In the genomic region with DNA sequence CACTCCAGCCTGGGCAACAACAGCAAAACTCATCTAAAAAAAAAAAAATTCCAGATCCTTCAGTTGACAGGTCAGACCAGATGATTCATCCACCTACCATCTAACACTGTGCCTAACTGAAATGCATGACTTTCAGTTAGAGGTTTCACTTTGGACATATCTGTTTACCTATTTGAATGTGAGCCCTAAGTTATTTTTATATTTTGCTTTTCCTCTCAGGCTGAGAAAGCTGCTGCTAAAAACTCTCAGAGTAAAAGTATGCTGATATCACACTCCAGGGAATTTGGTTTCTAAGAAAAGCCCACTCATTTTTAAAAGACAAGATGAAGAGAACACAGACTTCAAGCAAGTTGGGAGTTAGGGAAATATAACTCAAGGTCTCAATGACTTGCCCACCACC, we compare ENCODE assay signal across 7 cellular contexts.
DNase-seq lines count a peak whose midpoint lies in the region; ATAC-seq, FAIRE-seq and TF ChIP-seq lines count a peak whose summit lies in the region.

No MANE protein-coding gene starts in this region.

- peaks cover 30% of the 10 kb centered on the region for H3K36me3 Mint-ChIP-seq in activated CD4-positive, alpha-beta memory T cell treated with anti-CD3 and anti-CD28 coated beads for 36 hours

- ATAC-seq in GM18907 (IDR thresholded peaks at IDR 0.05; ENCODE audit: unreplicated experiment) (peak; percentile 81), HG02840 (IDR thresholded peaks at IDR 0.05; ENCODE audit: low FRiP score, unreplicated experiment) (peak; percentile 91), right lobe of liver (peak in 3 of 4 donors; percentile 27 to 86 (median 30))

- H3K4me3 ChIP-seq in right lobe of liver = no peak overlapping the region

- CTCF ChIA-PET in activated CD4-positive, alpha-beta memory T cell treated with anti-CD3 and anti-CD28 coated beads for 36 hours (lab: Charles Lee) = no interaction called here

- peaks cover 40% of the 10 kb centered on the region for H3K4me1 Mint-ChIP-seq in activated CD4-positive, alpha-beta memory T cell treated with anti-CD3 and anti-CD28 coated beads for 36 hours (ENCODE audit: low read depth)

- no peak for TF ChIP-seq CTCF in right lobe of liver (IDR thresholded peaks at IDR 0.05)

- TF ChIP-seq POLR2A in right lobe of liver (IDR thresholded peaks at IDR 0.05) = no peak

- H3K4me3 Mint-ChIP-seq in activated CD4-positive, alpha-beta memory T cell treated with anti-CD3 and anti-CD28 coated beads for 36 hours = no peak overlapping the region

- no peaks in the 10 kb centered on the region for H3K27me3 ChIP-seq in right lobe of liver

- peak overlapping the region in 1 of 3 donors; percentile 74 for H3K27ac ChIP-seq in right lobe of liver

- POLR2A ChIA-PET in activated CD4-positive, alpha-beta memory T cell treated with anti-CD3 and anti-CD28 coated beads for 36 hours (lab: Charles Lee) = no interaction called here

- H3K27ac Mint-ChIP-seq in activated CD4-positive, alpha-beta memory T cell treated with anti-CD3 and anti-CD28 coated beads for 36 hours = peak overlapping the region; percentile 57

- intact Hi-C loops in activated CD4-positive, alpha-beta memory T cell treated with anti-CD3 and anti-CD28 coated beads for 36 hours (cut with micrococcal nuclease) = loop anchor here (1.0 to 2.0 kb wide), 3 partner anchors 11 to 101 kb away; no protein-coding TSS in a partner anchor
- intact Hi-C loops in right lobe of liver (cut with DNase I) = no loop called here

- H3K4me1 ChIP-seq in right lobe of liver = no peaks in the 10 kb centered on the region

- DNase-seq in activated CD4-positive, alpha-beta memory T cell treated with anti-CD3 and anti-CD28 coated beads for 36 hours = no peak
- DNase-seq in right lobe of liver (no peak), NCI-H187 (lab: John Stamatoyannopoulos, UW) (no peak), COR-L47 (lab: John Stamatoyannopoulos, UW) (no peak), frontal cortex (ENCODE audit: low spot score in 2 of 2) (no peak)

- no peaks in the 10 kb centered on the region for H3K27me3 Mint-ChIP-seq in activated CD4-positive, alpha-beta memory T cell treated with anti-CD3 and anti-CD28 coated beads for 36 hours

- H3K9me3 ChIP-seq in right lobe of liver = no peaks in the 10 kb centered on the region

- no peaks in the 10 kb centered on the region for H3K36me3 ChIP-seq in right lobe of liver

- FAIRE-seq in frontal cortex (lab: Jason Lieb, UNC) = no peak

- H3K9me3 Mint-ChIP-seq in activated CD4-positive, alpha-beta memory T cell treated with anti-CD3 and anti-CD28 coated beads for 36 hours = peaks cover 3% of the 10 kb centered on the region

Comparison
In these comparisons a context has a peak if more than half of its experiments do, and no peak if none do; other contexts are left out.
1. ATAC-seq: peak in every context shown above with its lines; median percentile 91 in HG02840; 81 in GM18907; 30 in right lobe of liver.